ENCODE assay signal across 15 cellular contexts in genomic region chr10:129773359-129773990, GRCh38.
"Had no signal": no experiment of that assay in that cellular context is flagged by ENCODE, and none has a peak within 500 bp of the region (broad histone marks: within the 10 kb centered on the region; RNA-seq: fewer than 3 reads in every experiment).

No MANE protein-coding gene starts in this region.

- H3K27me3 ChIP-seq: ascending aorta, breast epithelium, esophagus muscularis mucosa, left lung, SJCRH30, transverse colon had no signal

- H3K27ac ChIP-seq: ascending aorta, breast epithelium, esophagus muscularis mucosa, left lung, SJCRH30, transverse colon had no signal

- ATAC-seq: activated CD8-positive, alpha-beta T cell treated with anti-CD3 and anti-CD28 coated beads for 36 hours; activated T-helper 17 cell treated with anti-CD3 and anti-CD28 coated beads, Interleukin-2, amount 50 U/mL, for 72 hours; left lung; stimulated activated naive B cell treated with anti-CD40 and anti-IgM and Interleukin-4, amounts not matched to agents 10 μg/mL and 1 μg/mL and 100 μg/mL, for 72 hours; T-helper 17 cell had no signal

- H3K4me3 ChIP-seq: ascending aorta, breast epithelium, esophagus muscularis mucosa, left lung, SJCRH30, transverse colon had no signal

- H3K36me3 ChIP-seq: breast epithelium, SJCRH30, transverse colon had no signal

- H3K4me1 ChIP-seq: ascending aorta, breast epithelium, esophagus muscularis mucosa, left lung, SJCRH30, transverse colon had no signal

- H3K9me3 ChIP-seq: ascending aorta, breast epithelium, esophagus muscularis mucosa, left lung, SJCRH30, transverse colon had no signal

- DNase-seq: activated CD4-positive, alpha-beta T cell treated with anti-CD3 and anti-CD28 coated beads for 48 hours; activated CD8-positive, alpha-beta T cell treated with anti-CD3 and anti-CD28 coated beads for 36 hours; activated naive CD4-positive, alpha-beta T cell treated with anti-CD3 and anti-CD28 coated beads, Interleukin-2, amount 10 ng/mL, durations not matched to agents 7 days and 5 days; mesenchymal stem cell; nephron progenitor cell; SJCRH30; stimulated activated CD4-positive, alpha-beta T cell treated with anti-CD3 and anti-CD28 coated beads, Interleukin-2, amount 100 ng/mL, for 48 hours; stimulated activated naive B cell treated with anti-CD40 and anti-IgM and Interleukin-4, amounts not matched to agents 10 μg/mL and 1 μg/mL and 100 μg/mL, for 72 hours; T-helper 17 cell; transverse colon had no signal
